ENCODE assay signal across 8 cellular contexts in the genomic region with DNA sequence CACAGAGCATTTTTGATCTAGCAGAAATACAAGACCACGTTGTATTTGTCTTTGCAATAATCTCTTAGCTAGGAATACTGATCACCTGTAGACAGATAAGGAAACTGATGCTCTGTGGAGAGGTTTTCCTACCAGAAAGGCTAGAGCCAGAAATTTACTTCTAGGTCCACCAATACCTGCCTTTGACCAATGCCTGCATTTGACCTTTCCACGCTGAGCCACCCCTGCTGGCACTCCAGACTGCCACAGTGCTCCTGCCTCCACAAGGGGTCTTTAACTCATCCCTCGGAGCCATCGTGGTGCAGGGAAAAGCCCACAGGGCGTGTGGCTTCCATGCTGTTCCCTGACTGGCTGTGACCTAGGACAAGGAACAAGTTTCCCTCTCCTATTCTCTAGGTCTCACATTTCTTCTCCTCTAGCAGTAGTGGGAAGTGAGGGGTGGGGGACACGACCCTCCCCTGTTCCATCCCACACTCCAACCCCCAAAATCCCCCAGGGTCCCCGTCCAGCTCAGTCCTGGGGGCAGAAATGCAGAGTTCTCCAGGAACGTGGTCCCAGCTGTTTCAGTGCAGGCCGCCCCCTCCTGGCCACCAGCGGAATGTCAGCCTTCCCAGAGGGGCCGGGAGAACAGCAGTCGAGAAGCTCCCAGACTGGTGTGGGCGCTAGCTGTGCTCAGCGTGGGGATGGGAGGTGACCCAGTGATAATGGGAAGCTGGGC. TPM values are rescaled to one million over a fixed set of nuclear protein-coding genes. Genes with fewer than 3 reads are reported as not detected.
DNase-seq lines count a peak whose midpoint lies in the region; ATAC-seq and TF ChIP-seq lines count a peak whose summit lies in the region.

No MANE protein-coding gene starts in this region.

- no peaks in the 10 kb centered on the region for H3K9me3 ChIP-seq in CD8-positive, alpha-beta T cell (ENCODE audit: low read length)
- H3K9me3 ChIP-seq in HEK293 (ENCODE audit: control insufficient read depth, insufficient read depth, low read depth, low read length), result no peaks in the 10 kb centered on the region

- no peak overlapping the region for H3K27ac Mint-ChIP-seq in CD8-positive, alpha-beta T cell
- H3K27ac Mint-ChIP-seq in nephron, result peak overlapping the region; percentile 45 to 90 (median 62)

- peaks cover 3% of the 10 kb centered on the region for H3K4me1 ChIP-seq in CD8-positive, alpha-beta T cell (ENCODE audit: insufficient read depth, low read length)
- H3K4me1 ChIP-seq in HEK293 (ENCODE audit: control insufficient read depth, insufficient read depth, low read length), result no peaks in the 10 kb centered on the region

- H3K9me3 Mint-ChIP-seq in CD8-positive, alpha-beta T cell, result no peaks in the 10 kb centered on the region
- no peaks in the 10 kb centered on the region for H3K9me3 Mint-ChIP-seq in nephron

- no peaks in the 10 kb centered on the region for H3K27me3 ChIP-seq in CD8-positive, alpha-beta T cell (ENCODE audit: insufficient read depth, low read length)

- intact Hi-C loops in CD8-positive, alpha-beta T cell (cut with DNase I, micrococcal nuclease), result loop anchor here in 1 of 2 experiments (2.0 kb wide), 1 partner anchor 160 kb away; no protein-coding TSS in a partner anchor

- H3K4me1 Mint-ChIP-seq in CD8-positive, alpha-beta T cell (ENCODE audit: low read depth), result peaks cover 9% of the 10 kb centered on the region
- peaks cover 56% of the 10 kb centered on the region for H3K4me1 Mint-ChIP-seq in nephron

- H3K27me3 Mint-ChIP-seq in CD8-positive, alpha-beta T cell (ENCODE audit: low read depth), result peaks cover 37% of the 10 kb centered on the region
- peaks cover 22% of the 10 kb centered on the region for H3K27me3 Mint-ChIP-seq in nephron (ENCODE audit: low read depth)

- H3K27ac ChIP-seq in CD8-positive, alpha-beta T cell (ENCODE audit: low read depth, low read length), result no peak overlapping the region
- H3K27ac ChIP-seq in HEK293 (ENCODE audit: extremely low read depth, low read depth, low read length), result no peak overlapping the region

- peak; percentile 93 for TF ChIP-seq CTCF in CD8-positive, alpha-beta T cell (IDR thresholded peaks at IDR 0.05)
- TF ChIP-seq CTCF in HEK293 (tag by site-specific recombination; IDR thresholded peaks at IDR 0.05), result peak; percentile 61; the same call in 1 of the 2 replicates
- peak; percentile 89 to 96 (median 94) for TF ChIP-seq CTCF in nephron (IDR thresholded peaks at IDR 0.05; ENCODE audit: unreplicated experiment in 3 of 3)

- no peaks in the 10 kb centered on the region for H3K36me3 ChIP-seq in CD8-positive, alpha-beta T cell (ENCODE audit: insufficient read depth, low read length)
- no peaks in the 10 kb centered on the region for H3K36me3 ChIP-seq in HEK293 (ENCODE audit: control insufficient read depth in 2 of 2, insufficient read depth in 1 of 2, low read length in 2 of 2)

- CTCF ChIA-PET in CD8-positive, alpha-beta T cell (lab: Charles Lee), result interaction anchor here (0.9 to 4.4 kb wide), 17 partner anchors 11 to 596 kb away, joined by 3 to 39 read pairs (median 4); no protein-coding TSS in a partner anchor
- CTCF ChIA-PET in HEK293 (lab: Yijun Ruan, JAX), result interaction anchor here (0.6 to 3.0 kb wide), 52 partner anchors 9 to 420 kb away, joined by 3 to 24 read pairs (median 4); no protein-coding TSS in a partner anchor

- H3K36me3 Mint-ChIP-seq in CD8-positive, alpha-beta T cell, result no peaks in the 10 kb centered on the region
- no peaks in the 10 kb centered on the region for H3K36me3 Mint-ChIP-seq in nephron (ENCODE audit: low read depth)

- no peak overlapping the region for H3K4me3 ChIP-seq in CD8-positive, alpha-beta T cell (ENCODE audit: low read depth, low read length)
- no peak overlapping the region for H3K4me3 ChIP-seq in HEK293 (ENCODE audit: low read depth, low read length)

- no peak overlapping the region for H3K4me3 Mint-ChIP-seq in CD8-positive, alpha-beta T cell
- peak overlapping the region in 2 of 3 experiments; percentile 63 to 78 for H3K4me3 Mint-ChIP-seq in nephron

- POLR2A ChIA-PET in CD8-positive, alpha-beta T cell (lab: Charles Lee), result no interaction called here
- POLR2A ChIA-PET in HEK293 (lab: Yijun Ruan, JAX), result no interaction called here

- peak; percentile 71 for ATAC-seq in CD8-positive, alpha-beta T cell
- ATAC-seq in GM18519 (IDR thresholded peaks at IDR 0.05; ENCODE audit: low FRiP score, unreplicated experiment), result no peak

- peak; percentile 29 to 76 (median 57) for DNase-seq in CD8-positive, alpha-beta T cell
- DNase-seq in OCI-M1 (lab: John Stamatoyannopoulos, UW) (peak; percentile 86), fibroblast of gingiva (ENCODE audit: low read depth) (peak; percentile 38)
- peak; percentile 81 to 82 for DNase-seq in activated T-cell treated with anti-CD3 and anti-CD28 coated beads, Interleukin-2, amount 50 U/mL, for 48 hours
- peak in 5 of 6 experiments; percentile 19 to 53 (median 39) for DNase-seq in stimulated activated naive CD4-positive, alpha-beta T cell (lab: John Stamatoyannopoulos, UW)

TF ChIP-seq in HEK293, 187 proteins besides CTCF, POLR2A, EP300 and RAD21 (continues in another document):
- TF ChIP-seq ZNF777 (tag by site-specific recombination; IDR thresholded peaks at IDR 0.05; ENCODE audit: borderline replicate concordance) (no peak), ZBTB20 (tag by site-specific recombination; IDR thresholded peaks at IDR 0.05) (peak; percentile 57; the same call in 1 of the 2 replicates), ZNF335 (tag by site-specific recombination; conservative IDR thresholded peaks at IDR 0.05) (peak; percentile 34; the same call in 1 of the 2 replicates), ZNF654 (tag by site-specific recombination; IDR thresholded peaks at IDR 0.05; ENCODE audit: low read depth) (peak; percentile 30; the same call in 1 of the 2 replicates), ZNF626 (tag by site-specific recombination; IDR thresholded peaks at IDR 0.05) (no peak), ZNF37A (tag by site-specific recombination; IDR thresholded peaks at IDR 0.05) (no peak), ZNF585B (tag by site-specific recombination; IDR thresholded peaks at IDR 0.05) (no peak), ZNF354C (tag by site-specific recombination; IDR thresholded peaks at IDR 0.05; ENCODE audit: borderline replicate concordance, low read depth) (no peak), OVOL3 (tag by site-specific recombination; IDR thresholded peaks at IDR 0.05) (no peak), GLI2 (tag by site-specific recombination; IDR thresholded peaks at IDR 0.05; ENCODE audit: borderline replicate concordance, low read depth) (no peak), ZNF549 (tag by site-specific recombination; IDR thresholded peaks at IDR 0.05) (no peak), ZNF350 (tag by site-specific recombination; IDR thresholded peaks at IDR 0.05) (no peak), KLF10 (tag by site-specific recombination; IDR thresholded peaks at IDR 0.05) (no peak), ZSCAN30 (tag by site-specific recombination; IDR thresholded peaks at IDR 0.05) (no peak), ZNF184 (tag by site-specific recombination; IDR thresholded peaks at IDR 0.05) (no peak), EGR2 (tag by site-specific recombination; IDR thresholded peaks at IDR 0.05; ENCODE audit: low read depth) (peak; percentile 48; the same call in 1 of the 2 replicates)
- TF ChIP-seq, protein P1, sequence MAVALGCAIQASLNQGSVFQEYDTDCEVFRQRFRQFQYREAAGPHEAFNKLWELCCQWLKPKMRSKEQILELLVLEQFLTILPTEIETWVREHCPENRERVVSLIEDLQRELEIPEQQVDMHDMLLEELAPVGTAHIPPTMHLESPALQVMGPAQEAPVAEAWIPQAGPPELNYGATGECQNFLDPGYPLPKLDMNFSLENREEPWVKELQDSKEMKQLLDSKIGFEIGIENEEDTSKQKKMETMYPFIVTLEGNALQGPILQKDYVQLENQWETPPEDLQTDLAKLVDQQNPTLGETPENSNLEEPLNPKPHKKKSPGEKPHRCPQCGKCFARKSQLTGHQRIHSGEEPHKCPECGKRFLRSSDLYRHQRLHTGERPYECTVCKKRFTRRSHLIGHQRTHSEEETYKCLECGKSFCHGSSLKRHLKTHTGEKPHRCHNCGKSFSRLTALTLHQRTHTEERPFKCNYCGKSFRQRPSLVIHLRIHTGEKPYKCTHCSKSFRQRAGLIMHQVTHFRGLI (tag by site-specific recombination; IDR thresholded peaks at IDR 0.05), result no peak
- TF ChIP-seq, protein P2, sequence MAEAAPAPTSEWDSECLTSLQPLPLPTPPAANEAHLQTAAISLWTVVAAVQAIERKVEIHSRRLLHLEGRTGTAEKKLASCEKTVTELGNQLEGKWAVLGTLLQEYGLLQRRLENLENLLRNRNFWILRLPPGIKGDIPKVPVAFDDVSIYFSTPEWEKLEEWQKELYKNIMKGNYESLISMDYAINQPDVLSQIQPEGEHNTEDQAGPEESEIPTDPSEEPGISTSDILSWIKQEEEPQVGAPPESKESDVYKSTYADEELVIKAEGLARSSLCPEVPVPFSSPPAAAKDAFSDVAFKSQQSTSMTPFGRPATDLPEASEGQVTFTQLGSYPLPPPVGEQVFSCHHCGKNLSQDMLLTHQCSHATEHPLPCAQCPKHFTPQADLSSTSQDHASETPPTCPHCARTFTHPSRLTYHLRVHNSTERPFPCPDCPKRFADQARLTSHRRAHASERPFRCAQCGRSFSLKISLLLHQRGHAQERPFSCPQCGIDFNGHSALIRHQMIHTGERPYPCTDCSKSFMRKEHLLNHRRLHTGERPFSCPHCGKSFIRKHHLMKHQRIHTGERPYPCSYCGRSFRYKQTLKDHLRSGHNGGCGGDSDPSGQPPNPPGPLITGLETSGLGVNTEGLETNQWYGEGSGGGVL (tag by site-specific recombination; IDR thresholded peaks at IDR 0.05), result no peak
- TF ChIP-seq, protein P3, sequence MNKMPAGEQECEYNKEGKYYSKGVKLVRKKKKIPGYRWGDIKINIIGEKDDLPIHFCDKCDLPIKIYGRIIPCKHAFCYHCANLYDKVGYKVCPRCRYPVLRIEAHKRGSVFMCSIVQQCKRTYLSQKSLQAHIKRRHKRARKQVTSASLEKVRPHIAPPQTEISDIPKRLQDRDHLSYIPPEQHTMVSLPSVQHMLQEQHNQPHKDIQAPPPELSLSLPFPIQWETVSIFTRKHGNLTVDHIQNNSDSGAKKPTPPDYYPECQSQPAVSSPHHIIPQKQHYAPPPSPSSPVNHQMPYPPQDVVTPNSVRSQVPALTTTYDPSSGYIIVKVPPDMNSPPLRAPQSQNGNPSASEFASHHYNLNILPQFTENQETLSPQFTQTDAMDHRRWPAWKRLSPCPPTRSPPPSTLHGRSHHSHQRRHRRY (tag by site-specific recombination; IDR thresholded peaks at IDR 0.05), result no peak

RNA-seq across cellular contexts. Expression of a gene that starts 1.4 kb away (rescaled TPM):
- not detected for total RNA-seq in CD8-positive, alpha-beta T cell

RNA-seq across cellular contexts. Expression of a gene that starts 57.0 kb away (rescaled TPM):
- total RNA-seq in CD8-positive, alpha-beta T cell, result 10 to 100 TPM; 12.8 to 13.7 TPM
